ENCODE assay signal across 9 cellular contexts in genomic region chr21:45102391-45102932, GRCh38. TPM values are rescaled to one million over a fixed set of nuclear protein-coding genes. Genes with fewer than 3 reads are reported as not detected.
A peak's percentile ranks its signal among the peaks of the same experiment; 100 is the strongest.
DNase-seq lines count a peak whose midpoint lies in the region; ATAC-seq and TF ChIP-seq lines count a peak whose summit lies in the region.
"Had no signal": no experiment of that assay in that cellular context is flagged by ENCODE, and none has a peak within 500 bp of the region (broad histone marks: within the 10 kb centered on the region; RNA-seq: fewer than 3 reads in every experiment).

No MANE protein-coding gene starts in this region.

- TF ChIP-seq POLR2A in heart left ventricle (IDR thresholded peaks at IDR 0.05): no peak

- no peaks in the 10 kb centered on the region for H3K27me3 ChIP-seq in heart left ventricle
- H3K27me3 ChIP-seq in WERI-Rb-1 (ENCODE audit: insufficient read depth, low read depth, severe bottlenecking): no peaks in the 10 kb centered on the region
- no peaks in the 10 kb centered on the region for H3K27me3 ChIP-seq in aorta (ENCODE audit: control insufficient read depth in 1 of 2, insufficient read depth in 2 of 2, low read length in 1 of 2)

- H3K36me3 ChIP-seq in heart left ventricle: no peaks in the 10 kb centered on the region
- no peaks in the 10 kb centered on the region for H3K36me3 ChIP-seq in WERI-Rb-1
- no peaks in the 10 kb centered on the region for H3K36me3 ChIP-seq in aorta (ENCODE audit: control insufficient read depth in 1 of 2, insufficient read depth in 2 of 2, low read length in 1 of 2)

- DNase-seq in heart left ventricle (no peak), cardiac septum (ENCODE audit: low spot score) (no peak), WERI-Rb-1 (no peak), left ventricle myocardium superior (no peak), aorta (no peak)
- DNase-seq: DMS79 treated with DMSO at 0.1 percent for 48 hours had no signal

- TF ChIP-seq CTCF in heart left ventricle (IDR thresholded peaks at IDR 0.05): peak; percentile 11 to 51 (median 39)
- TF ChIP-seq CTCF in WERI-Rb-1 (IDR thresholded peaks at IDR 0.05; ENCODE audit: low read depth, low read length): peak; percentile 46

- peak in 3 of 4 donors; percentile 28 to 33 (median 31) for ATAC-seq in heart left ventricle
- peak; percentile 29 for ATAC-seq in left ventricle myocardium superior
- peak; percentile 26 for ATAC-seq in aorta (ENCODE audit: low FRiP score)
- no peak for ATAC-seq in GM21723 (IDR thresholded peaks at IDR 0.05; ENCODE audit: unreplicated experiment)
- no peak for ATAC-seq in HG03025 (IDR thresholded peaks at IDR 0.05; ENCODE audit: low FRiP score, unreplicated experiment)
- no peak for ATAC-seq in GM21390 (IDR thresholded peaks at IDR 0.05; ENCODE audit: unreplicated experiment)

- H3K4me1 ChIP-seq in heart left ventricle (peaks cover 8 to 81% (median 56%) of the 10 kb centered on the region in 12 donors), aorta (ENCODE audit: control insufficient read depth in 1 of 2, insufficient read depth in 2 of 2, low read length in 2 of 2) (peaks cover 7 to 10% of the 10 kb centered on the region in 2 donors)

- H3K9me3 ChIP-seq in heart left ventricle (no peaks in the 10 kb centered on the region), WERI-Rb-1 (ENCODE audit: severe bottlenecking) (no peaks in the 10 kb centered on the region), aorta (ENCODE audit: control insufficient read depth, low read length) (no peaks in the 10 kb centered on the region)

- intact Hi-C loops in heart left ventricle (cut with DNase I): no loop called here
- intact Hi-C loops in cardiac septum (cut with DNase I): no loop called here
- intact Hi-C loops in left ventricle myocardium superior (cut with micrococcal nuclease): no loop called here
- intact Hi-C loops in aorta (cut with DNase I): no loop called here

- 27 to 55% (median 40%) methylated on average over 2 of the region's 2 CpGs for WGBS in heart left ventricle, 4 donors
- WGBS in aorta, 2 donors: 43 to 48% methylated on average over 2 of the region's 2 CpGs

- H3K4me3 ChIP-seq in heart left ventricle (no peak overlapping the region), WERI-Rb-1 (ENCODE audit: low read depth, low read length) (no peak overlapping the region), aorta (ENCODE audit: low read length in 2 of 2) (no peak overlapping the region)

- H3K27ac ChIP-seq in heart left ventricle (peak overlapping the region in 9 of 12 donors; percentile 6 to 62 (median 38)), WERI-Rb-1 (no peak overlapping the region), aorta (ENCODE audit: low read depth in 1 of 2, low read length in 2 of 2) (peak overlapping the region in 1 of 2 donors; percentile 43)

RNA-seq across cellular contexts. Expression of gene ADARB1, which starts 28.1 kb away (rescaled TPM):
- total RNA-seq in heart left ventricle: 10 to 100 TPM in 8 of 9 donors, 1 to 10 TPM in 1; 6.9 to 16.3 (median 12.1) TPM
- polyA plus RNA-seq in heart left ventricle: 10 to 100 TPM in 1 of 2 donors, 1 to 10 TPM in 1; 8.9 to 11.5 TPM
- 13.7 TPM for total RNA-seq in cardiac septum
- 13.6 TPM for total RNA-seq in left ventricle myocardium superior
- total RNA-seq in aorta: 100 to 1,000 TPM in 1 of 2 donors, 10 to 100 TPM in 1; 87.9 to 224 TPM
- polyA plus RNA-seq in aorta: 10 to 100 TPM; 54.7 to 93.3 TPM

Comparison
In these comparisons a context has a peak if more than half of its experiments do, and no peak if none do; other contexts are left out.
1. ATAC-seq: peak in heart left ventricle (3 of 4), left ventricle myocardium superior (single experiment) and aorta (single experiment); none in GM21723 (single experiment), HG03025 (single experiment) and GM21390 (single experiment).